In genomic region chr3:182182531-182182968, GRCh38 we compare ENCODE assay signal across 11 cellular contexts.
DNase-seq lines count a peak whose midpoint lies in the region; ATAC-seq and TF ChIP-seq lines count a peak whose summit lies in the region.
"Had no signal": no experiment of that assay in that cellular context is flagged by ENCODE, and none has a peak within 500 bp of the region (broad histone marks: within the 10 kb centered on the region; RNA-seq: fewer than 3 reads in every experiment).

No MANE protein-coding gene starts in this region.

- H3K36me3 ChIP-seq in RWPE2 (ENCODE audit: low read depth): no peaks in the 10 kb centered on the region
- H3K36me3 ChIP-seq: BLaER1 treated with 17β-estradiol and CSF1 and Interleukin-3, amounts not matched to agents 10 nM and 100 nM had no signal

- no peaks in the 10 kb centered on the region for H3K9me3 ChIP-seq in RWPE2 (ENCODE audit: severe bottlenecking)
- H3K9me3 ChIP-seq: BLaER1 treated with 17β-estradiol and CSF1 and Interleukin-3, amounts not matched to agents 10 nM and 100 nM had no signal

- peak; percentile 40 for DNase-seq in COLO668 (lab: John Stamatoyannopoulos, UW; ENCODE audit: unreplicated experiment)
- DNase-seq in HS-5 (ENCODE audit: low read depth): peak; percentile 36
- peak; percentile 87 for DNase-seq in RWPE2 (ENCODE audit: low spot score)
- DNase-seq in amniotic stem cell (lab: John Stamatoyannopoulos, UW): no peak
- DNase-seq in globus pallidus (ENCODE audit: low spot score): no peak
- DNase-seq in MV-4-11 (lab: John Stamatoyannopoulos, UW): no peak
- no peak for DNase-seq in stimulated activated CD4-positive, alpha-beta T cell treated with anti-CD3 and anti-CD28 coated beads, Interleukin-1b, Interleukin-23, amount 100 ng/mL, for 48 hours
- DNase-seq: activated CD8-positive, alpha-beta memory T cell treated with anti-CD3 and anti-CD28 coated beads, Interleukin-2, amount 50 U/mL, for 48 hours had no signal

- H3K4me3 ChIP-seq in RWPE2 (ENCODE audit: severe bottlenecking): no peak overlapping the region
- H3K4me3 ChIP-seq: BLaER1 treated with 17β-estradiol and CSF1 and Interleukin-3, amounts not matched to agents 10 nM and 100 nM had no signal

- no peak overlapping the region for H3K27ac ChIP-seq in RWPE2 (ENCODE audit: poor library complexity, severe bottlenecking)
- H3K27ac ChIP-seq: BLaER1 treated with 17β-estradiol and CSF1 and Interleukin-3, amounts not matched to agents 10 nM and 100 nM had no signal

- peaks cover 12% of the 10 kb centered on the region for H3K4me1 ChIP-seq in RWPE2 (ENCODE audit: insufficient read depth, poor library complexity, severe bottlenecking)

- H3K27me3 ChIP-seq in RWPE2 (ENCODE audit: insufficient read depth, poor library complexity, severe bottlenecking): no peaks in the 10 kb centered on the region
- H3K27me3 ChIP-seq: BLaER1 treated with 17β-estradiol and CSF1 and Interleukin-3, amounts not matched to agents 10 nM and 100 nM had no signal

- ATAC-seq in GM19463 (IDR thresholded peaks at IDR 0.05; ENCODE audit: unreplicated experiment): peak; percentile 72
- peak; percentile 94 for ATAC-seq in RWPE2 (ENCODE audit: low read depth)
- ATAC-seq: SK-N-SH treated with all-trans-retinoic acid at 6 μM for 48 hours had no signal

- TF ChIP-seq CTCF in RWPE2 (IDR thresholded peaks at IDR 0.05; ENCODE audit: poor library complexity, severe bottlenecking): no peak

Comparison
In these comparisons a context has a peak if more than half of its experiments do, and no peak if none do; other contexts are left out.
1. DNase-seq: peak in COLO668 (single experiment), HS-5 (single experiment) and RWPE2 (single experiment); none in amniotic stem cell (single experiment), globus pallidus (single experiment), MV-4-11 (single experiment) and stimulated activated CD4-positive, alpha-beta T cell treated with anti-CD3 and anti-CD28 coated beads, Interleukin-1b, Interleukin-23, amount 100 ng/mL, for 48 hours (single experiment).